Comparison of ENCODE assay signal across 24 cellular contexts in the genomic region with DNA sequence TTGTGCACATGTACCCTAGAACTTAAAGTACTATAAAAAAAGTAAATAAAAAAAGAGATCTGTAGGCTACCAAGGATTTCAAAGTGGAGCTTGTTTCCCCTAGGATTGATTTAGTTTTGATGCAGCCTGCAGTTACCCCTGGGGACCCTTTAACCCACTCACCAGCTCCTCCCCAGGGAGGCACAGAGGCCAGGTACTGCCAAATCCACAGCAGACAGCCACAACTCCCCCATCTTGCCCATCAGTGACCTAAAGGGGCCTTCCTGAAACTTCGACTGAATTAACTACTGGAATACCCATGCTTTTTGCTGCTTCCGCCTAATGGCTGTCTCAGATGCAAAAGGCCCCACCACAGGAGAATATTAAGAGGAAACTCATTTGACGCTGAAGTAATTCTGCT.
DNase-seq lines count a peak whose midpoint lies in the region; ATAC-seq and TF ChIP-seq lines count a peak whose summit lies in the region.
"Had no signal": no experiment of that assay in that cellular context is flagged by ENCODE, and none has a peak within 500 bp of the region (broad histone marks: within the 10 kb centered on the region; RNA-seq: fewer than 3 reads in every experiment).

No MANE protein-coding gene starts in this region.

- H3K4me1 Mint-ChIP-seq in Caco-2 (ENCODE audit: low read depth, unreplicated experiment) = peaks cover 16% of the 10 kb centered on the region
- H3K4me1 Mint-ChIP-seq in T-helper 17 cell = peaks cover 64% of the 10 kb centered on the region
- peaks cover 63 to 97% (median 94%) of the 10 kb centered on the region in 7 donors for H3K4me1 Mint-ChIP-seq in naive thymus-derived CD4-positive, alpha-beta T cell

- peak overlapping the region; percentile 80 for H3K4me2 ChIP-seq in BLaER1

- H3K27ac ChIP-seq in BLaER1 = peak overlapping the region; percentile 47; the same call in 1 of the 2 replicates
- H3K27ac ChIP-seq in naive thymus-derived CD4-positive, alpha-beta T cell (ENCODE audit: low read depth, low read length) = no peak overlapping the region
- no peak overlapping the region for H3K27ac ChIP-seq in substantia nigra (ENCODE audit: low read depth, low read length, poor library complexity, severe bottlenecking)
- H3K27ac ChIP-seq: ascending aorta, GM23248 had no signal

- H3K36me3 Mint-ChIP-seq in Caco-2 (ENCODE audit: insufficient read depth, unreplicated experiment) (no peaks in the 10 kb centered on the region), T-helper 17 cell (ENCODE audit: low read depth) (no peaks in the 10 kb centered on the region)
- H3K36me3 Mint-ChIP-seq in naive thymus-derived CD4-positive, alpha-beta T cell = no peaks in the 10 kb centered on the region

- H3K4me1 ChIP-seq in BLaER1 = peaks cover 92% of the 10 kb centered on the region
- peaks cover 13% of the 10 kb centered on the region for H3K4me1 ChIP-seq in Caco-2
- peaks cover 32 to 65% of the 10 kb centered on the region in 2 donors for H3K4me1 ChIP-seq in naive thymus-derived CD4-positive, alpha-beta T cell (ENCODE audit: control insufficient read depth in 2 of 2, insufficient read depth in 2 of 2, low read length in 2 of 2)

- H3K27ac Mint-ChIP-seq in Caco-2 (ENCODE audit: unreplicated experiment) (peak overlapping the region; percentile 27), T-helper 17 cell (peak overlapping the region; percentile 67)
- H3K27ac Mint-ChIP-seq in naive thymus-derived CD4-positive, alpha-beta T cell = peak overlapping the region in 7 of 9 donors; percentile 26 to 83 (median 58)

- no peak overlapping the region for H3K9ac ChIP-seq in BLaER1
- H3K9ac ChIP-seq: GM23248 had no signal

- CTCF ChIA-PET in Caco-2 (lab: Charles Lee) = no interaction called here
- CTCF ChIA-PET in naive thymus-derived CD4-positive, alpha-beta T cell (lab: Charles Lee) = interaction anchor here (0.7 kb wide), 1 partner anchor 38 kb away, joined by 3 read pairs; no protein-coding TSS in a partner anchor

- H3K36me3 ChIP-seq in BLaER1 (peaks cover 14% of the 10 kb centered on the region), Caco-2 (ENCODE audit: control insufficient read depth, insufficient read depth, low read length) (no peaks in the 10 kb centered on the region)
- no peaks in the 10 kb centered on the region for H3K36me3 ChIP-seq in naive thymus-derived CD4-positive, alpha-beta T cell (ENCODE audit: control insufficient read depth in 2 of 3, insufficient read depth in 3 of 3, low read length in 3 of 3)
- H3K36me3 ChIP-seq: ascending aorta had no signal

- no TSS peak for BruUV-seq in Caco-2 (replicated peaks; lab: Mats Ljungman, UMichigan)

- peaks cover 82% of the 10 kb centered on the region for H4K20me1 ChIP-seq in BLaER1

- POLR2A ChIA-PET in Caco-2 (lab: Charles Lee) = no interaction called here
- POLR2A ChIA-PET in naive thymus-derived CD4-positive, alpha-beta T cell (lab: Charles Lee) = interaction anchor here (0.8 kb wide), 1 partner anchor 77 kb away, joined by 3 read pairs; no protein-coding TSS in a partner anchor

- DNase-seq in Caco-2 (no peak), T-helper 17 cell (no peak), NCI-H2171 (lab: John Stamatoyannopoulos, UW) (no peak), left lobe of liver (ENCODE audit: low spot score) (no peak), mucosa of gallbladder (ENCODE audit: low spot score) (no peak), substantia nigra (lab: John Stamatoyannopoulos, UW) (no peak)
- no peak for DNase-seq in naive thymus-derived CD4-positive, alpha-beta T cell
- DNase-seq: activated CD4-positive, alpha-beta T cell treated with anti-CD3 and anti-CD28 coated beads, Interleukin-2, amount 50 U/mL, for 1 hour; activated CD8-positive, alpha-beta memory T cell treated with anti-CD3 and anti-CD28 coated beads, Interleukin-2, amount 50 U/mL, for 48 hours; caudate nucleus; dermis blood vessel endothelial cell; DMS79 treated with DMSO at 0.1 percent for 48 hours; glutamatergic neuron; GM23248; mammary epithelial cell; NCI-H1105; NCI-H2081; NCI-H510A; NK-92 treated with Interleukin-12 subunit alpha and Interleukin-12 subunit beta, amount 100 ng/mL, for 24 hours; right cardiac atrium; stimulated activated CD4-positive, alpha-beta T cell treated with anti-CD3 and anti-CD28 coated beads, Interleukin-4, amount 100 ng/mL, for 24 hours; T-helper 2 cell had no signal

- H3K27me3 Mint-ChIP-seq in Caco-2 (ENCODE audit: insufficient read depth, unreplicated experiment) (no peaks in the 10 kb centered on the region), T-helper 17 cell (no peaks in the 10 kb centered on the region)
- H3K27me3 Mint-ChIP-seq in naive thymus-derived CD4-positive, alpha-beta T cell = no peaks in the 10 kb centered on the region

- H3K27me3 ChIP-seq in BLaER1 (no peaks in the 10 kb centered on the region), Caco-2 (replicated peaks; ENCODE audit: control insufficient read depth, insufficient read depth, low read length) (no peaks in the 10 kb centered on the region)
- H3K27me3 ChIP-seq in naive thymus-derived CD4-positive, alpha-beta T cell (ENCODE audit: control insufficient read depth in 2 of 2, insufficient read depth in 2 of 2, low read length in 2 of 2) = no peaks in the 10 kb centered on the region
- H3K27me3 ChIP-seq: ascending aorta had no signal

- H3K4me3 Mint-ChIP-seq in Caco-2 (ENCODE audit: unreplicated experiment) (no peak overlapping the region), T-helper 17 cell (peak overlapping the region; percentile 72)
- H3K4me3 Mint-ChIP-seq in naive thymus-derived CD4-positive, alpha-beta T cell = peak overlapping the region in 9 of 10 donors; percentile 10 to 74 (median 43)

- no peaks in the 10 kb centered on the region for H3K9me3 ChIP-seq in BLaER1
- H3K9me3 ChIP-seq in Caco-2 = no peaks in the 10 kb centered on the region
- no peaks in the 10 kb centered on the region for H3K9me3 ChIP-seq in T-helper 17 cell (ENCODE audit: control insufficient read depth, low read length, poor library complexity, severe bottlenecking)
- no peaks in the 10 kb centered on the region for H3K9me3 ChIP-seq in naive thymus-derived CD4-positive, alpha-beta T cell (ENCODE audit: control insufficient read depth in 2 of 3, low read length in 3 of 3)
- H3K9me3 ChIP-seq: ascending aorta had no signal

- H3K4me3 ChIP-seq in BLaER1 (no peak overlapping the region), Caco-2 (ENCODE audit: low read depth, low read length) (no peak overlapping the region)
- H3K4me3 ChIP-seq in naive thymus-derived CD4-positive, alpha-beta T cell (ENCODE audit: low read length) = no peak overlapping the region
- H3K4me3 ChIP-seq: ascending aorta, GM23248 had no signal

- intact Hi-C loops in Caco-2 (cut with micrococcal nuclease; ENCODE audit: unreplicated experiment) = no loop called here
- intact Hi-C loops in naive thymus-derived CD4-positive, alpha-beta T cell (cut with micrococcal nuclease) = loop anchor here in 1 of 2 donors (1.0 kb wide), 1 partner anchor 8 kb away; no protein-coding TSS in a partner anchor

- ATAC-seq in T-helper 17 cell = peak; percentile 9
- no peak for ATAC-seq in naive thymus-derived CD4-positive, alpha-beta T cell
- no peak for ATAC-seq in left lobe of liver
- ATAC-seq: right cardiac atrium had no signal

- TF ChIP-seq CTCF in Caco-2 (IDR thresholded peaks at IDR 0.05; ENCODE audit: insufficient read depth in 1 of 2, low read depth in 1 of 2, low read length in 1 of 2, severe bottlenecking in 1 of 2, unreplicated experiment in 1 of 2) = no peak

- no peaks in the 10 kb centered on the region for H3K9me3 Mint-ChIP-seq in Caco-2 (ENCODE audit: unreplicated experiment)
- no peaks in the 10 kb centered on the region for H3K9me3 Mint-ChIP-seq in naive thymus-derived CD4-positive, alpha-beta T cell
